In the genomic region with DNA sequence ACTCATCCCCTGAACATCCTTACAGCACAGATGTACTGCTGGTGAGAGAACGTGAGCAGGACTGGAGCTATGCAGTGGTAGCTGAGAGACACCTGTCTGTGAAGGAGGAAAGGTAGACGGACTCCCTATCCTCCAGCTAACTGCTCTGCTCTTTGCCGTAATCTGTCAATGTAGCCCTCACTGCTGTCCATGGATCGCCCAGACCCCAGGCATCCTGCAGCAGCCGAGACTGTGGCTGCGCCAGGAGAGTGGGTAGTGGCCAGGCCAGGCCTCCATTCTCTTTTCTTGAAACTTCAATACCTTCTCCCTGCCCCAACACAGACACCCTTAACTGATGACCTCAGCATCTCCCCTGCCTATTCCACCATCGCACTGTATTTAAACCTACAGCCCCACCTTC, we compare ENCODE assay signal across 32 cellular contexts. TPM values are rescaled to one million over a fixed set of nuclear protein-coding genes. Genes with fewer than 3 reads are reported as not detected.
"Had no signal": no experiment of that assay in that cellular context is flagged by ENCODE, and none has a peak within 500 bp of the region (broad histone marks: within the 10 kb centered on the region; RNA-seq: fewer than 3 reads in every experiment).

No MANE protein-coding gene starts in this region.

- H3K4me3 Mint-ChIP-seq: mesothelial cell of epicardium; naive B cell; natural killer cell; stimulated activated naive B cell treated with anti-CD40 and anti-IgM and Interleukin-4, amounts not matched to agents 10 μg/mL and 1 μg/mL and 100 μg/mL, for 72 hours had no signal

- H3K9me3 Mint-ChIP-seq: naive B cell; natural killer cell; stimulated activated naive B cell treated with anti-CD40 and anti-IgM and Interleukin-4, amounts not matched to agents 10 μg/mL and 1 μg/mL and 100 μg/mL, for 72 hours had no signal

- H3K4me3 ChIP-seq: lower lobe of right lung, pancreas, prostate gland, sigmoid colon, testis, thyroid gland, transverse colon, upper lobe of left lung, vagina had no signal

- H3K9me3 ChIP-seq: lower lobe of right lung, pancreas, prostate gland, sigmoid colon, testis, thyroid gland, transverse colon, upper lobe of left lung, vagina had no signal

- H3K36me3 Mint-ChIP-seq: naive B cell, natural killer cell had no signal

- ATAC-seq: left cardiac atrium; left lobe of liver; left ventricle myocardium superior; lower lobe of right lung; pancreas; right cardiac atrium; stimulated activated naive B cell treated with anti-CD40 and anti-IgM and Interleukin-4, amounts not matched to agents 10 μg/mL and 1 μg/mL and 100 μg/mL, for 72 hours; stimulated activated naive CD8-positive, alpha-beta T cell treated with anti-CD3 and anti-CD28 coated beads, Interleukin-15, Interleukin-2, amounts not matched to agents 100 U/mL and 50 U/mL, for 24 hours had no signal

- H3K4me1 Mint-ChIP-seq: naive B cell; natural killer cell; stimulated activated naive B cell treated with anti-CD40 and anti-IgM and Interleukin-4, amounts not matched to agents 10 μg/mL and 1 μg/mL and 100 μg/mL, for 72 hours had no signal

- H3K27ac ChIP-seq: lower lobe of right lung, pancreas, prostate gland, sigmoid colon, testis, thyroid gland, transverse colon, upper lobe of left lung, vagina had no signal

- H3K27ac Mint-ChIP-seq: mesothelial cell of epicardium; natural killer cell; stimulated activated naive B cell treated with anti-CD40 and anti-IgM and Interleukin-4, amounts not matched to agents 10 μg/mL and 1 μg/mL and 100 μg/mL, for 72 hours had no signal

- H3K36me3 ChIP-seq: lower lobe of right lung, pancreas, prostate gland, sigmoid colon, thyroid gland, transverse colon, upper lobe of left lung, vagina had no signal

- FAIRE-seq: keratinocyte, pancreas, small intestine had no signal

- H3K4me1 ChIP-seq: lower lobe of right lung, pancreas, prostate gland, transverse colon, upper lobe of left lung had no signal

- H3K27me3 ChIP-seq: sigmoid colon, testis, thyroid gland, transverse colon, upper lobe of left lung, vagina had no signal

- DNase-seq: hippocampal formation; kidney glomerular epithelial cell; left cardiac atrium; left ventricle myocardium superior; lower lobe of right lung; mammary epithelial cell; mesenchymal stem cell; naive B cell; natural killer cell; nucleus accumbens; pancreas; posterior cingulate gyrus; retina; right cardiac atrium; sigmoid colon; small intestine; stimulated activated CD4-positive, alpha-beta T cell treated with anti-CD3 and anti-CD28 coated beads, Interleukin-1b, Interleukin-23, amount 100 ng/mL, for 48 hours; stimulated activated CD4-positive, alpha-beta T cell treated with anti-CD3 and anti-CD28 coated beads, Interleukin-2, amount 100 ng/mL, for 48 hours; stimulated activated naive B cell treated with anti-CD40 and anti-IgM and Interleukin-4, amounts not matched to agents 10 μg/mL and 1 μg/mL and 100 μg/mL, for 72 hours; stimulated activated naive CD8-positive, alpha-beta T cell treated with anti-CD3 and anti-CD28 coated beads, Interleukin-15, Interleukin-2, amounts not matched to agents 100 U/mL and 50 U/mL, for 24 hours; testis; thyroid gland; transverse colon had no signal

RNA-seq across cellular contexts. Expression of a gene that starts 44.5 kb away (rescaled TPM):
- total RNA-seq: left cardiac atrium, left ventricle myocardium superior, lower lobe of right lung, mammary epithelial cell, mononuclear cell, natural killer cell, osteoblast, prostate gland, subcutaneous adipose tissue, vagina had no signal
- polyA plus RNA-seq: keratinocyte, mammary epithelial cell had no signal
